ENCODE assay signal across 1 cellular context in genomic region chr7:158829342-158830210, GRCh38.
A peak's percentile ranks its signal among the peaks of the same experiment; 100 is the strongest.
TF ChIP-seq lines count a peak whose summit lies in the region.

Gene ESYT2 (minus strand): TSS chr7:158829509. CDS start chr7:158829418, 91 bp downstream.

TF ChIP-seq in K562, 482 proteins besides CTCF, POLR2A, EP300 and RAD21 (continued from another document and continues in another):
- TF ChIP-seq ZNF584 (CRISPR knock-in tag; IDR thresholded peaks at IDR 0.05; ENCODE audit: low read depth) (no peak), ESRRB (CRISPR knock-in tag; IDR thresholded peaks at IDR 0.05; ENCODE audit: borderline replicate concordance) (no peak), POLR2H (tag; IDR thresholded peaks at IDR 0.05; ENCODE audit: low read depth) (peak; percentile 93), RBM39 (optimal IDR thresholded peaks at IDR 0.05; ENCODE audit: low read depth, low read length) (no peak), FOXO4 (CRISPR knock-in tag; IDR thresholded peaks at IDR 0.05) (peak; percentile 76; the same call in 1 of the 2 replicates), TAF9B (IDR thresholded peaks at IDR 0.05; ENCODE audit: partially characterized antibody) (peak; percentile 45), PTRF (tag; IDR thresholded peaks at IDR 0.05) (no peak), HDAC1 (IDR thresholded peaks at IDR 0.05) (peak in 1 of 2 experiments; percentile 97; a peak in 2 of 4 replicates), TAL1 (IDR thresholded peaks at IDR 0.05) (no peak), ZNF551 (CRISPR knock-in tag; IDR thresholded peaks at IDR 0.05) (no peak), PCBP1 (IDR thresholded peaks at IDR 0.05; ENCODE audit: low read depth, low read length, poor library complexity, severe bottlenecking) (peak; percentile 97), HCFC1 (IDR thresholded peaks at IDR 0.05; ENCODE audit: low read depth, low read length) (peak; percentile 55), CBFA2T2 (conservative IDR thresholded peaks at IDR 0.05) (peak; percentile 22; the same call in 1 of the 2 replicates), ZBTB7A (IDR thresholded peaks at IDR 0.05; ENCODE audit: borderline replicate concordance, control insufficient read depth, low read depth, low read length) (peak; percentile 95), ZBTB11 (CRISPR knock-in tag; IDR thresholded peaks at IDR 0.05) (peak in 2 of 3 experiments; percentile 45 to 73; a peak in 3 of 6 replicates), ZNF75A (CRISPR knock-in tag; IDR thresholded peaks at IDR 0.05) (peak; percentile 51; the same call in 1 of the 2 replicates), PHF20 (IDR thresholded peaks at IDR 0.05; ENCODE audit: partially characterized antibody) (peak; percentile 90), FOXP1 (CRISPR knock-in tag; IDR thresholded peaks at IDR 0.05) (no peak; the same call in none of the 2 replicates), PKNOX1 (IDR thresholded peaks at IDR 0.05) (peak; percentile 50), FOS (IDR thresholded peaks at IDR 0.05; ENCODE audit: extremely low read depth, insufficient read length) (no peak), LEF1 (IDR thresholded peaks at IDR 0.05) (peak; percentile 69), ZNF668 (CRISPR knock-in tag; IDR thresholded peaks at IDR 0.05) (no peak), SNIP1 (IDR thresholded peaks at IDR 0.05; ENCODE audit: low read depth) (no peak), DPF2 (IDR thresholded peaks at IDR 0.05) (peak; percentile 79), ZEB2 (IDR thresholded peaks at IDR 0.05) (peak; percentile 60; the same call in 1 of the 2 replicates), RNF2 (IDR thresholded peaks at IDR 0.05) (peak; percentile 87), TAF15 (IDR thresholded peaks at IDR 0.05; ENCODE audit: low read depth, low read length) (no peak), HDAC6 (IDR thresholded peaks at IDR 0.05; ENCODE audit: low read depth, low read length) (no peak), HIVEP1 (CRISPR knock-in tag; IDR thresholded peaks at IDR 0.05) (peak; percentile 91), SMAD1 (IDR thresholded peaks at IDR 0.05; ENCODE audit: low read depth, low read length, partially characterized antibody) (peak; percentile 39), YY1 (IDR thresholded peaks at IDR 0.05; ENCODE audit: borderline replicate concordance in 1 of 3, control insufficient read depth in 1 of 3, extremely low read depth in 1 of 3, insufficient read depth in 3 of 3, insufficient read length in 1 of 3, insufficient replicate concordance in 2 of 3, low read depth in 1 of 3, low read length in 2 of 3) (peak in 2 of 3 experiments; percentile 76 to 88), E2F4 (CRISPR knock-in tag; IDR thresholded peaks at IDR 0.05; ENCODE audit: low read depth) (peak; percentile 90), ZNF282 (CRISPR knock-in tag; IDR thresholded peaks at IDR 0.05) (peak; percentile 60; the same call in 1 of the 2 replicates), PURB (CRISPR knock-in tag; IDR thresholded peaks at IDR 0.05; ENCODE audit: low read depth) (no peak), ZNF785 (CRISPR knock-in tag; IDR thresholded peaks at IDR 0.05) (no peak), MEIS2 (IDR thresholded peaks at IDR 0.05; ENCODE audit: partially characterized antibody) (peak; percentile 52)
- TF ChIP-seq, protein P1, sequence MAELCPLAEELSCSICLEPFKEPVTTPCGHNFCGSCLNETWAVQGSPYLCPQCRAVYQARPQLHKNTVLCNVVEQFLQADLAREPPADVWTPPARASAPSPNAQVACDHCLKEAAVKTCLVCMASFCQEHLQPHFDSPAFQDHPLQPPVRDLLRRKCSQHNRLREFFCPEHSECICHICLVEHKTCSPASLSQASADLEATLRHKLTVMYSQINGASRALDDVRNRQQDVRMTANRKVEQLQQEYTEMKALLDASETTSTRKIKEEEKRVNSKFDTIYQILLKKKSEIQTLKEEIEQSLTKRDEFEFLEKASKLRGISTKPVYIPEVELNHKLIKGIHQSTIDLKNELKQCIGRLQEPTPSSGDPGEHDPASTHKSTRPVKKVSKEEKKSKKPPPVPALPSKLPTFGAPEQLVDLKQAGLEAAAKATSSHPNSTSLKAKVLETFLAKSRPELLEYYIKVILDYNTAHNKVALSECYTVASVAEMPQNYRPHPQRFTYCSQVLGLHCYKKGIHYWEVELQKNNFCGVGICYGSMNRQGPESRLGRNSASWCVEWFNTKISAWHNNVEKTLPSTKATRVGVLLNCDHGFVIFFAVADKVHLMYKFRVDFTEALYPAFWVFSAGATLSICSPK (IDR thresholded peaks at IDR 0.05; ENCODE audit: borderline replicate concordance), result no peak
- TF ChIP-seq, protein P2, sequence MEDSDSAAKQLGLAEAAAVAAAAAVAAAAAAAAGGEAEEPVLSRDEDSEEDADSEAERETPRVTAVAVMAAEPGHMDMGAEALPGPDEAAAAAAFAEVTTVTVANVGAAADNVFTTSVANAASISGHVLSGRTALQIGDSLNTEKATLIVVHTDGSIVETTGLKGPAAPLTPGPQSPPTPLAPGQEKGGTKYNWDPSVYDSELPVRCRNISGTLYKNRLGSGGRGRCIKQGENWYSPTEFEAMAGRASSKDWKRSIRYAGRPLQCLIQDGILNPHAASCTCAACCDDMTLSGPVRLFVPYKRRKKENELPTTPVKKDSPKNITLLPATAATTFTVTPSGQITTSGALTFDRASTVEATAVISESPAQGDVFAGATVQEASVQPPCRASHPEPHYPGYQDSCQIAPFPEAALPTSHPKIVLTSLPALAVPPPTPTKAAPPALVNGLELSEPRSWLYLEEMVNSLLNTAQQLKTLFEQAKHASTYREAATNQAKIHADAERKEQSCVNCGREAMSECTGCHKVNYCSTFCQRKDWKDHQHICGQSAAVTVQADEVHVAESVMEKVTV (CRISPR knock-in tag; IDR thresholded peaks at IDR 0.05), result peak; percentile 57
- TF ChIP-seq, protein P3, sequence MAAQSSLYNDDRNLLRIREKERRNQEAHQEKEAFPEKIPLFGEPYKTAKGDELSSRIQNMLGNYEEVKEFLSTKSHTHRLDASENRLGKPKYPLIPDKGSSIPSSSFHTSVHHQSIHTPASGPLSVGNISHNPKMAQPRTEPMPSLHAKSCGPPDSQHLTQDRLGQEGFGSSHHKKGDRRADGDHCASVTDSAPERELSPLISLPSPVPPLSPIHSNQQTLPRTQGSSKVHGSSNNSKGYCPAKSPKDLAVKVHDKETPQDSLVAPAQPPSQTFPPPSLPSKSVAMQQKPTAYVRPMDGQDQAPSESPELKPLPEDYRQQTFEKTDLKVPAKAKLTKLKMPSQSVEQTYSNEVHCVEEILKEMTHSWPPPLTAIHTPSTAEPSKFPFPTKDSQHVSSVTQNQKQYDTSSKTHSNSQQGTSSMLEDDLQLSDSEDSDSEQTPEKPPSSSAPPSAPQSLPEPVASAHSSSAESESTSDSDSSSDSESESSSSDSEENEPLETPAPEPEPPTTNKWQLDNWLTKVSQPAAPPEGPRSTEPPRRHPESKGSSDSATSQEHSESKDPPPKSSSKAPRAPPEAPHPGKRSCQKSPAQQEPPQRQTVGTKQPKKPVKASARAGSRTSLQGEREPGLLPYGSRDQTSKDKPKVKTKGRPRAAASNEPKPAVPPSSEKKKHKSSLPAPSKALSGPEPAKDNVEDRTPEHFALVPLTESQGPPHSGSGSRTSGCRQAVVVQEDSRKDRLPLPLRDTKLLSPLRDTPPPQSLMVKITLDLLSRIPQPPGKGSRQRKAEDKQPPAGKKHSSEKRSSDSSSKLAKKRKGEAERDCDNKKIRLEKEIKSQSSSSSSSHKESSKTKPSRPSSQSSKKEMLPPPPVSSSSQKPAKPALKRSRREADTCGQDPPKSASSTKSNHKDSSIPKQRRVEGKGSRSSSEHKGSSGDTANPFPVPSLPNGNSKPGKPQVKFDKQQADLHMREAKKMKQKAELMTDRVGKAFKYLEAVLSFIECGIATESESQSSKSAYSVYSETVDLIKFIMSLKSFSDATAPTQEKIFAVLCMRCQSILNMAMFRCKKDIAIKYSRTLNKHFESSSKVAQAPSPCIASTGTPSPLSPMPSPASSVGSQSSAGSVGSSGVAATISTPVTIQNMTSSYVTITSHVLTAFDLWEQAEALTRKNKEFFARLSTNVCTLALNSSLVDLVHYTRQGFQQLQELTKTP (IDR thresholded peaks at IDR 0.05; ENCODE audit: low read depth in 1 of 2, partially characterized antibody in 2 of 2), result peak in 1 of 2 experiments; percentile 83
- TF ChIP-seq, protein P4, sequence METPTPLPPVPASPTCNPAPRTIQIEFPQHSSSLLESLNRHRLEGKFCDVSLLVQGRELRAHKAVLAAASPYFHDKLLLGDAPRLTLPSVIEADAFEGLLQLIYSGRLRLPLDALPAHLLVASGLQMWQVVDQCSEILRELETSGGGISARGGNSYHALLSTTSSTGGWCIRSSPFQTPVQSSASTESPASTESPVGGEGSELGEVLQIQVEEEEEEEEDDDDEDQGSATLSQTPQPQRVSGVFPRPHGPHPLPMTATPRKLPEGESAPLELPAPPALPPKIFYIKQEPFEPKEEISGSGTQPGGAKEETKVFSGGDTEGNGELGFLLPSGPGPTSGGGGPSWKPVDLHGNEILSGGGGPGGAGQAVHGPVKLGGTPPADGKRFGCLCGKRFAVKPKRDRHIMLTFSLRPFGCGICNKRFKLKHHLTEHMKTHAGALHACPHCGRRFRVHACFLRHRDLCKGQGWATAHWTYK (CRISPR knock-in tag; IDR thresholded peaks at IDR 0.05), result peak; percentile 88
- TF ChIP-seq, protein P5, sequence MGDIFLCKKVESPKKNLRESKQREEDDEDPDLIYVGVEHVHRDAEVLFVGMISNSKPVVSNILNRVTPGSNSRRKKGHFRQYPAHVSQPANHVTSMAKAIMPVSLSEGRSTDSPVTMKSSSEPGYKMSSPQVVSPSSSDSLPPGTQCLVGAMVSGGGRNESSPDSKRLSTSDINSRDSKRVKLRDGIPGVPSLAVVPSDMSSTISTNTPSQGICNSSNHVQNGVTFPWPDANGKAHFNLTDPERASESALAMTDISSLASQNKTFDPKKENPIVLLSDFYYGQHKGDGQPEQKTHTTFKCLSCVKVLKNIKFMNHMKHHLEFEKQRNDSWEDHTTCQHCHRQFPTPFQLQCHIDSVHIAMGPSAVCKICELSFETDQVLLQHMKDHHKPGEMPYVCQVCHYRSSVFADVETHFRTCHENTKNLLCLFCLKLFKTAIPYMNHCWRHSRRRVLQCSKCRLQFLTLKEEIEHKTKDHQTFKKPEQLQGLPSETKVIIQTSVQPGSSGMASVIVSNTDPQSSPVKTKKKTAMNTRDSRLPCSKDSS (IDR thresholded peaks at IDR 0.05; ENCODE audit: low read depth, partially characterized antibody), result no peak
- TF ChIP-seq, protein P6, sequence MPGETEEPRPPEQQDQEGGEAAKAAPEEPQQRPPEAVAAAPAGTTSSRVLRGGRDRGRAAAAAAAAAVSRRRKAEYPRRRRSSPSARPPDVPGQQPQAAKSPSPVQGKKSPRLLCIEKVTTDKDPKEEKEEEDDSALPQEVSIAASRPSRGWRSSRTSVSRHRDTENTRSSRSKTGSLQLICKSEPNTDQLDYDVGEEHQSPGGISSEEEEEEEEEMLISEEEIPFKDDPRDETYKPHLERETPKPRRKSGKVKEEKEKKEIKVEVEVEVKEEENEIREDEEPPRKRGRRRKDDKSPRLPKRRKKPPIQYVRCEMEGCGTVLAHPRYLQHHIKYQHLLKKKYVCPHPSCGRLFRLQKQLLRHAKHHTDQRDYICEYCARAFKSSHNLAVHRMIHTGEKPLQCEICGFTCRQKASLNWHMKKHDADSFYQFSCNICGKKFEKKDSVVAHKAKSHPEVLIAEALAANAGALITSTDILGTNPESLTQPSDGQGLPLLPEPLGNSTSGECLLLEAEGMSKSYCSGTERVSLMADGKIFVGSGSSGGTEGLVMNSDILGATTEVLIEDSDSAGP (CRISPR knock-in tag; IDR thresholded peaks at IDR 0.05), result no peak
